ENCODE assay signal across 26 cellular contexts in genomic region chr16:79418588-79418987, GRCh38.
"Had no signal": no experiment of that assay in that cellular context is flagged by ENCODE, and none has a peak within 500 bp of the region (broad histone marks: within the 10 kb centered on the region; RNA-seq: fewer than 3 reads in every experiment).

No MANE protein-coding gene starts in this region.

- H3K27me3 ChIP-seq: adrenal gland, ascending aorta, brain microvascular endothelial cell, right lobe of liver, thyroid gland, upper lobe of right lung had no signal

- DNase-seq: activated CD4-positive, alpha-beta T cell treated with anti-CD3 and anti-CD28 coated beads for 1 hour; activated CD8-positive, alpha-beta memory T cell treated with anti-CD3 and anti-CD28 coated beads for 24 hours; activated CD8-positive, alpha-beta memory T cell treated with anti-CD3 and anti-CD28 coated beads, Interleukin-2, amount 50 U/mL, for 4 hours; activated naive CD4-positive, alpha-beta T cell; activated T-cell treated with anti-CD3 and anti-CD28 coated beads, Interleukin-2, amount 50 U/mL, for 24 hours; brain microvascular endothelial cell; caudate nucleus; dorsolateral prefrontal cortex; heart left ventricle; kidney; left lung; nucleus accumbens; right lobe of liver; stimulated activated CD4-positive, alpha-beta T cell treated with anti-CD3 and anti-CD28 coated beads, Interleukin-1b, Interleukin-23, amount 100 ng/mL, for 48 hours; substantia nigra; thyroid gland; upper lobe of right lung had no signal

- H3K4me3 ChIP-seq: adrenal gland, ascending aorta, dorsolateral prefrontal cortex, left lung, lung, right lobe of liver, skin epidermis, thyroid gland, upper lobe of right lung had no signal

- H3K9me3 ChIP-seq: adrenal gland, ascending aorta, heart left ventricle, left lung, right lobe of liver, thyroid gland, upper lobe of right lung had no signal

- H3K36me3 Mint-ChIP-seq: activated naive CD8-positive, alpha-beta T cell had no signal

- H3K9me3 Mint-ChIP-seq: activated T-cell treated with anti-CD3 and anti-CD28 coated beads, Interleukin-2, amount 50 U/mL, for 24 hours; activated T-helper 2 cell treated with anti-CD3 and anti-CD28 coated beads, Interferon-gamma antibody, Interleukin-2, Interleukin-4, amounts not matched to agents 10 μg/mL and 5 μg/mL and 100 μg/mL, durations not matched to agents 14 hours and 24 hours and 36 hours; nephron; stimulated activated naive CD8-positive, alpha-beta T cell treated with anti-CD3 and anti-CD28 coated beads, Interleukin-15, Interleukin-2, amounts not matched to agents 100 ng/mL and 50 ng/mL, for 24 hours had no signal

- H3K4me1 ChIP-seq: ascending aorta, thyroid gland had no signal

- H3K4me3 Mint-ChIP-seq: activated naive CD8-positive, alpha-beta T cell; activated T-cell treated with anti-CD3 and anti-CD28 coated beads, Interleukin-2, amount 50 U/mL, for 24 hours; stimulated activated naive CD8-positive, alpha-beta T cell treated with anti-CD3 and anti-CD28 coated beads, Interleukin-15, Interleukin-2, amounts not matched to agents 100 ng/mL and 50 ng/mL, for 24 hours had no signal

- H3K27ac Mint-ChIP-seq: activated naive CD8-positive, alpha-beta T cell; activated T-cell treated with anti-CD3 and anti-CD28 coated beads, Interleukin-2, amount 50 U/mL, for 24 hours; activated T-helper 2 cell treated with anti-CD3 and anti-CD28 coated beads, Interferon-gamma antibody, Interleukin-2, Interleukin-4, amounts not matched to agents 10 μg/mL and 5 μg/mL and 100 μg/mL, durations not matched to agents 14 hours and 24 hours and 36 hours; stimulated activated naive CD8-positive, alpha-beta T cell treated with anti-CD3 and anti-CD28 coated beads, Interleukin-15, Interleukin-2, amounts not matched to agents 100 ng/mL and 50 ng/mL, for 24 hours had no signal

- H3K27ac ChIP-seq: ascending aorta, brain microvascular endothelial cell, epithelial cell of prostate, skin epidermis, thyroid gland, upper lobe of right lung had no signal

- H3K36me3 ChIP-seq: adrenal gland, ascending aorta, brain microvascular endothelial cell, heart left ventricle, left lung, right lobe of liver, thyroid gland, upper lobe of right lung had no signal

- ATAC-seq: left lung had no signal
